ENCODE assay signal across 20 cellular contexts in genomic region chr17:44987883-44988195, GRCh38. TPM values are rescaled to one million over a fixed set of nuclear protein-coding genes. Genes with fewer than 3 reads are reported as not detected.
A peak's percentile ranks its signal among the peaks of the same experiment; 100 is the strongest.
DNase-seq lines count a peak whose midpoint lies in the region; ATAC-seq, FAIRE-seq and TF ChIP-seq lines count a peak whose summit lies in the region.
"Had no signal": no experiment of that assay in that cellular context is flagged by ENCODE, and none has a peak within 500 bp of the region (broad histone marks: within the 10 kb centered on the region; RNA-seq: fewer than 3 reads in every experiment).

No MANE protein-coding gene starts in this region.

- no peak overlapping the region for H3K27ac Mint-ChIP-seq in chondrocyte (ENCODE audit: unreplicated experiment)
- H3K27ac Mint-ChIP-seq: activated CD8-positive, alpha-beta memory T cell treated with anti-CD3 and anti-CD28 coated beads, Interleukin-2, amount 10 ng/mL, durations not matched to agents 7 days and 5 days; activated T-helper 2 cell treated with anti-CD3 and anti-CD28 coated beads, Interferon-gamma antibody, Interleukin-2, Interleukin-4, amounts not matched to agents 10 μg/mL and 5 μg/mL and 100 μg/mL, durations not matched to agents 14 hours and 24 hours and 36 hours had no signal

- no peak overlapping the region for H2AK5ac ChIP-seq in mesendoderm (ENCODE audit: low read length)

- peak overlapping the region; percentile 41 for H3K4me3 ChIP-seq in HUES6 (ENCODE audit: low read depth, low read length)
- no peak overlapping the region for H3K4me3 ChIP-seq in mesendoderm (ENCODE audit: low read length)
- H3K4me3 ChIP-seq in sigmoid colon, result peak overlapping the region in 2 of 4 donors; percentile 2 to 7
- H3K4me3 ChIP-seq: adrenal gland had no signal

- no peak overlapping the region for H2BK15ac ChIP-seq in mesendoderm (replicated peaks; ENCODE audit: low read depth)

- no peak for FAIRE-seq in H54 (lab: Jason Lieb, UNC)
- FAIRE-seq: HTR-8/SVneo, small intestine had no signal

- no peaks in the 10 kb centered on the region for H3K9me3 Mint-ChIP-seq in chondrocyte (ENCODE audit: low read depth)
- H3K9me3 Mint-ChIP-seq: central memory CD8-positive, alpha-beta T cell had no signal

- peaks cover 7% of the 10 kb centered on the region for H3K4me1 Mint-ChIP-seq in chondrocyte (ENCODE audit: low read depth)
- H3K4me1 Mint-ChIP-seq: activated CD8-positive, alpha-beta memory T cell treated with anti-CD3 and anti-CD28 coated beads, Interleukin-2, amount 10 ng/mL, durations not matched to agents 7 days and 5 days had no signal

- H3K27ac ChIP-seq in HUES6 (ENCODE audit: low read depth, low read length) (no peak overlapping the region), mesendoderm (ENCODE audit: low read depth, low read length) (no peak overlapping the region), sigmoid colon (peak overlapping the region in 3 of 4 donors; percentile 9 to 47 (median 18))
- H3K27ac ChIP-seq: adrenal gland had no signal

- H4K8ac ChIP-seq in mesendoderm (ENCODE audit: low read depth, low read length), result peak overlapping the region; percentile 42

- intact Hi-C loops in sigmoid colon (cut with DNase I), result no loop called here

- H3K36me3 ChIP-seq in HUES6 (ENCODE audit: control insufficient read depth, insufficient read depth, low read length) (no peaks in the 10 kb centered on the region), mesendoderm (ENCODE audit: control insufficient read depth, insufficient read depth, low read length) (no peaks in the 10 kb centered on the region), sigmoid colon (no peaks in the 10 kb centered on the region)
- H3K36me3 ChIP-seq: adrenal gland, BE2C had no signal

- no peaks in the 10 kb centered on the region for H3K79me1 ChIP-seq in mesendoderm (ENCODE audit: low read length)

- ATAC-seq in GM18873 (IDR thresholded peaks at IDR 0.05; ENCODE audit: low FRiP score, unreplicated experiment), result no peak
- ATAC-seq: activated CD8-positive, alpha-beta memory T cell treated with anti-CD3 and anti-CD28 coated beads, Interleukin-2, amount 10 ng/mL, durations not matched to agents 7 days and 5 days had no signal

- no peak for TF ChIP-seq CTCF in chondrocyte (IDR thresholded peaks at IDR 0.05)
- no peak for TF ChIP-seq CTCF in sigmoid colon (IDR thresholded peaks at IDR 0.05)

- peak overlapping the region; percentile 31 for H3K4me3 Mint-ChIP-seq in chondrocyte (ENCODE audit: unreplicated experiment)
- H3K4me3 Mint-ChIP-seq: activated CD8-positive, alpha-beta memory T cell treated with anti-CD3 and anti-CD28 coated beads, Interleukin-2, amount 10 ng/mL, durations not matched to agents 7 days and 5 days; central memory CD8-positive, alpha-beta T cell had no signal

- H3K4me1 ChIP-seq in HUES6 (ENCODE audit: control insufficient read depth, insufficient read depth, low read length) (peaks cover 23% of the 10 kb centered on the region), mesendoderm (ENCODE audit: control insufficient read depth, low read depth, low read length) (no peaks in the 10 kb centered on the region), sigmoid colon (peaks cover 0 to 10% (median 9%) of the 10 kb centered on the region in 4 donors)
- H3K4me1 ChIP-seq: adrenal gland had no signal

- H2BK120ac ChIP-seq in mesendoderm (ENCODE audit: low read depth, low read length), result no peak overlapping the region

- H3K18ac ChIP-seq in mesendoderm (ENCODE audit: low read length), result peak overlapping the region; percentile 75

- no peak for DNase-seq in chondrocyte (ENCODE audit: low spot score)
- no peak for DNase-seq in mesendoderm
- DNase-seq in sigmoid colon, result no peak
- DNase-seq in ecto neural progenitor cell (ENCODE audit: low spot score), result no peak
- no peak for DNase-seq in H54 (ENCODE audit: insufficient read length, low spot score)
- DNase-seq in NCI-H526 treated with DMSO at 0.1 percent for 48 hours (lab: John Stamatoyannopoulos, UW), result no peak
- DNase-seq: activated CD8-positive, alpha-beta memory T cell treated with anti-CD3 and anti-CD28 coated beads, Interleukin-2, amount 10 ng/mL, durations not matched to agents 7 days and 5 days; adrenal gland; GF-D8; hypothalamus; left cardiac atrium; NCI-H2171; small intestine; T1000 had no signal

- H3K23ac ChIP-seq in mesendoderm (ENCODE audit: low read length), result no peak overlapping the region

- H4K5ac ChIP-seq in mesendoderm (ENCODE audit: low read length), result no peak overlapping the region

- peak overlapping the region; percentile 61 for H3K4ac ChIP-seq in mesendoderm (ENCODE audit: low read depth, low read length)

- TF ChIP-seq EP300 in sigmoid colon (IDR thresholded peaks at IDR 0.05), result no peak

- no peak for TF ChIP-seq POLR2A in sigmoid colon (IDR thresholded peaks at IDR 0.05)
- TF ChIP-seq POLR2A in H54 (IDR thresholded peaks at IDR 0.05; ENCODE audit: low read depth, low read length), result no peak

- H3K79me2 ChIP-seq in mesendoderm (ENCODE audit: control insufficient read depth, insufficient read depth, low read length), result no peaks in the 10 kb centered on the region

- WGBS in mesendoderm (ENCODE audit: extremely low coverage, insufficient coverage, low lambda C conversion rate), result no CpG with 5 or more reads among the region's 9 CpGs
- 26 to 34% methylated on average over 9 of the region's 9 CpGs for WGBS in sigmoid colon, 2 donors

- H3K27me3 Mint-ChIP-seq in chondrocyte (ENCODE audit: low read depth), result no peaks in the 10 kb centered on the region

- H3K27me3 ChIP-seq in HUES6 (ENCODE audit: control insufficient read depth, insufficient read depth, low read length) (peaks cover 6% of the 10 kb centered on the region; the same call in 1 of the 2 replicates), mesendoderm (ENCODE audit: insufficient read depth, low read length, poor library complexity) (no peaks in the 10 kb centered on the region), sigmoid colon (peaks cover 0 to 4% (median 0%) of the 10 kb centered on the region in 3 donors)
- H3K27me3 ChIP-seq: adrenal gland, BE2C had no signal

- H3K4me2 ChIP-seq in mesendoderm (ENCODE audit: low read length), result no peak overlapping the region

- H3K9me3 ChIP-seq in HUES6 (ENCODE audit: control insufficient read depth, insufficient read depth, low read depth, low read length) (no peaks in the 10 kb centered on the region), sigmoid colon (no peaks in the 10 kb centered on the region)
- H3K9me3 ChIP-seq: adrenal gland, BE2C had no signal

- H3K56ac ChIP-seq in mesendoderm (ENCODE audit: low read length), result peak overlapping the region; percentile 47

- no peaks in the 10 kb centered on the region for H3K36me3 Mint-ChIP-seq in chondrocyte (ENCODE audit: low read depth)
- H3K36me3 Mint-ChIP-seq: activated CD8-positive, alpha-beta memory T cell treated with anti-CD3 and anti-CD28 coated beads, Interleukin-2, amount 10 ng/mL, durations not matched to agents 7 days and 5 days had no signal

- no peak overlapping the region for H2BK5ac ChIP-seq in mesendoderm (ENCODE audit: low read length)

- H3K9ac ChIP-seq in HUES6 (ENCODE audit: low read length), result no peak overlapping the region
- H3K9ac ChIP-seq in mesendoderm (ENCODE audit: low read length), result peak overlapping the region; percentile 8

RNA-seq across cellular contexts. Expression of gene C1QL1, which starts 19.7 kb away (rescaled TPM):
- 1.6 to 2.8 TPM (median 2.0 TPM) in 3 replicates for total RNA-seq in chondrocyte
- polyA plus RNA-seq in mesendoderm (2013, experiment 1 of 2), result 3.5 TPM
- polyA plus RNA-seq in mesendoderm (2013, experiment 2 of 2), result 3.5 TPM
- total RNA-seq in sigmoid colon, result 1 to 10 TPM in 2 of 4 donors, under 1 TPM in 2; 0.41 to 4.3 (median 1.3) TPM
- polyA plus RNA-seq in sigmoid colon, result 1 to 10 TPM in 2 of 3 donors, not detected in 1; 1.4 to 2.0 TPM

RNA-seq across cellular contexts. Expression of gene KIF18B, which starts 40.3 kb away (rescaled TPM):
- total RNA-seq in chondrocyte, result 3.9 to 7.7 TPM (median 5.2 TPM) in 3 replicates
- 23.3 TPM for polyA plus RNA-seq in mesendoderm (2013, experiment 1 of 2)
- 23.0 TPM for polyA plus RNA-seq in mesendoderm (2013, experiment 2 of 2)
- total RNA-seq in sigmoid colon, result 1 to 10 TPM in 1 of 4 donors, under 1 TPM in 3; under 0.01 to 1.4 (median 0.30) TPM
- polyA plus RNA-seq in sigmoid colon, result 10 to 100 TPM in 1 of 3 donors, 1 to 10 TPM in 1, under 1 TPM in 1; 0.60 to 10.5 (median 1.4) TPM

Comparison
In these comparisons a context has a peak if more than half of its experiments do, and no peak if none do; other contexts are left out.
1. H3K27ac ChIP-seq: peak in sigmoid colon (3 of 4); none in HUES6 (single experiment) and mesendoderm (single experiment).